ENCODE assay signal across 11 cellular contexts in genomic region chr11:86246293-86246675, GRCh38. TPM values are rescaled to one million over a fixed set of nuclear protein-coding genes. Genes with fewer than 3 reads are reported as not detected.
DNase-seq lines count a peak whose midpoint lies in the region; ATAC-seq, FAIRE-seq and TF ChIP-seq lines count a peak whose summit lies in the region.
"Had no signal": no experiment of that assay in that cellular context is flagged by ENCODE, and none has a peak within 500 bp of the region (broad histone marks: within the 10 kb centered on the region; RNA-seq: fewer than 3 reads in every experiment).

No MANE protein-coding gene starts in this region.

- H3K36me3 ChIP-seq in CD8-positive, alpha-beta T cell (ENCODE audit: insufficient read depth, low read length) = no peaks in the 10 kb centered on the region
- H3K36me3 ChIP-seq in esophagus squamous epithelium = no peaks in the 10 kb centered on the region
- no peaks in the 10 kb centered on the region for H3K36me3 ChIP-seq in pancreas
- H3K36me3 ChIP-seq in neuronal stem cell (replicated peaks in 1 of 2; ENCODE audit: control insufficient read depth in 2 of 2, insufficient read depth in 2 of 2, low read length in 2 of 2) = peaks cover 0 to 12% of the 10 kb centered on the region in 2 donors

- H2BK12ac ChIP-seq in neuronal stem cell (ENCODE audit: low read length) = no peak overlapping the region

- H2BK5ac ChIP-seq in neuronal stem cell (ENCODE audit: low read length) = no peak overlapping the region

- POLR2A ChIA-PET in CD8-positive, alpha-beta T cell (lab: Charles Lee) = interaction anchor here (1.1 kb wide), 1 partner anchor 598 kb away, joined by 3 read pairs; the partner anchor contains the start of gene TMEM126A

- no peaks in the 10 kb centered on the region for H3K79me1 ChIP-seq in neuronal stem cell (ENCODE audit: low read depth, low read length)

- no peak overlapping the region for H3K27ac ChIP-seq in CD8-positive, alpha-beta T cell (ENCODE audit: low read depth, low read length)
- H3K27ac ChIP-seq in esophagus squamous epithelium (peak overlapping the region in 1 of 4 donors; percentile 100), pancreas (no peak overlapping the region), neuronal stem cell (replicated peaks; ENCODE audit: low read length) (no peak overlapping the region)

- no peak overlapping the region for H3K27ac Mint-ChIP-seq in CD8-positive, alpha-beta T cell
- H3K27ac Mint-ChIP-seq: activated CD8-positive, alpha-beta memory T cell treated with anti-CD3 and anti-CD28 coated beads, Interleukin-2, amount 10 ng/mL, durations not matched to agents 7 days and 5 days; progenitor cell of endocrine pancreas; stimulated activated naive CD8-positive, alpha-beta T cell treated with anti-CD3 and anti-CD28 coated beads, Interleukin-15, Interleukin-2, amounts not matched to agents 100 ng/mL and 50 ng/mL, for 24 hours had no signal

- H3K23ac ChIP-seq in neuronal stem cell (ENCODE audit: low read depth, low read length, poor library complexity) = no peak overlapping the region

- ATAC-seq in CD8-positive, alpha-beta T cell = no peak
- no peak for ATAC-seq in pancreas
- no peak for ATAC-seq in GM18868 (IDR thresholded peaks at IDR 0.05; ENCODE audit: unreplicated experiment)
- ATAC-seq: activated CD8-positive, alpha-beta memory T cell treated with anti-CD3 and anti-CD28 coated beads, Interleukin-2, amount 10 ng/mL, durations not matched to agents 7 days and 5 days had no signal

- H3K4ac ChIP-seq in neuronal stem cell (ENCODE audit: low read length) = no peak overlapping the region

- no peak overlapping the region for H2AFZ ChIP-seq in neuronal stem cell (ENCODE audit: low read length)

- intact Hi-C loops in CD8-positive, alpha-beta T cell (cut with DNase I, micrococcal nuclease) = loop anchor here (5.0 to 10.0 kb wide), 2 partner anchors 789 to 791 kb away; partner anchors contain the start of gene TMEM135 (in 2 of the 2)
- intact Hi-C loops in esophagus squamous epithelium (cut with DNase I) (no loop called here), pancreas (cut with DNase I) (no loop called here)

- peaks cover 8% of the 10 kb centered on the region for H3K36me3 Mint-ChIP-seq in CD8-positive, alpha-beta T cell

- H3K4me3 ChIP-seq in CD8-positive, alpha-beta T cell (ENCODE audit: low read depth, low read length) = peak overlapping the region; percentile 100
- H3K4me3 ChIP-seq in NB4 (ENCODE audit: low read depth, low read length) (peak overlapping the region; percentile 95), esophagus squamous epithelium (peak overlapping the region; percentile 73 to 98 (median 88)), pancreas (peak overlapping the region in 3 of 4 donors; percentile 59 to 86 (median 80)), neuronal stem cell (ENCODE audit: low read length in 2 of 2) (peak overlapping the region in 1 of 2 donors; percentile 76)

- no peak overlapping the region for H4K8ac ChIP-seq in neuronal stem cell (ENCODE audit: low read depth, low read length)

- H3K9me3 ChIP-seq in CD8-positive, alpha-beta T cell (ENCODE audit: low read length) = no peaks in the 10 kb centered on the region
- H3K9me3 ChIP-seq in esophagus squamous epithelium (no peaks in the 10 kb centered on the region), pancreas (no peaks in the 10 kb centered on the region), neuronal stem cell (replicated peaks in 1 of 2; ENCODE audit: control insufficient read depth in 2 of 2, insufficient read depth in 1 of 2, low read depth in 1 of 2, low read length in 2 of 2) (no peaks in the 10 kb centered on the region)

- no peak for DNase-seq in CD8-positive, alpha-beta T cell
- DNase-seq in NB4 (ENCODE audit: low read depth) (no peak), esophagus squamous epithelium (lab: John Stamatoyannopoulos, UW) (no peak), pancreas (no peak), NCI-H510A (lab: John Stamatoyannopoulos, UW) (no peak), hypothalamus (lab: John Stamatoyannopoulos, UW) (no peak), neuronal stem cell (ENCODE audit: low spot score) (no peak)

- no peak for TF ChIP-seq CTCF in CD8-positive, alpha-beta T cell (IDR thresholded peaks at IDR 0.05)
- no peak for TF ChIP-seq CTCF in NB4 (IDR thresholded peaks at IDR 0.05; ENCODE audit: low read depth, low read length)
- TF ChIP-seq CTCF in esophagus squamous epithelium (IDR thresholded peaks at IDR 0.05) = no peak
- TF ChIP-seq CTCF in pancreas (IDR thresholded peaks at IDR 0.05) = no peak

- H4K91ac ChIP-seq in neuronal stem cell (ENCODE audit: low read depth, low read length, poor library complexity) = no peak overlapping the region

- no peak overlapping the region for H2BK120ac ChIP-seq in neuronal stem cell (ENCODE audit: low read depth, low read length)

- no peaks in the 10 kb centered on the region for H3K27me3 ChIP-seq in CD8-positive, alpha-beta T cell (ENCODE audit: insufficient read depth, low read length)
- H3K27me3 ChIP-seq in esophagus squamous epithelium = no peaks in the 10 kb centered on the region
- H3K27me3 ChIP-seq in pancreas = no peaks in the 10 kb centered on the region
- H3K27me3 ChIP-seq in neuronal stem cell (ENCODE audit: control insufficient read depth in 3 of 3, insufficient read depth in 3 of 3, low read depth in 1 of 3, low read length in 3 of 3) = peaks cover 0 to 1% (median 0%) of the 10 kb centered on the region in 3 experiments

- TF ChIP-seq POLR2A in NB4 (IDR thresholded peaks at IDR 0.05; ENCODE audit: extremely low read depth, insufficient read length) (no peak), esophagus squamous epithelium (IDR thresholded peaks at IDR 0.05) (no peak)

- no peak overlapping the region for H3K18ac ChIP-seq in neuronal stem cell (ENCODE audit: low read length)

- no peaks in the 10 kb centered on the region for H3K27me3 Mint-ChIP-seq in CD8-positive, alpha-beta T cell (ENCODE audit: low read depth)
- H3K27me3 Mint-ChIP-seq: activated CD8-positive, alpha-beta memory T cell treated with anti-CD3 and anti-CD28 coated beads, Interleukin-2, amount 10 ng/mL, durations not matched to agents 7 days and 5 days; progenitor cell of endocrine pancreas; stimulated activated naive CD8-positive, alpha-beta T cell treated with anti-CD3 and anti-CD28 coated beads, Interleukin-15, Interleukin-2, amounts not matched to agents 100 ng/mL and 50 ng/mL, for 24 hours had no signal

- H2AK5ac ChIP-seq in neuronal stem cell (ENCODE audit: low read depth, low read length) = no peak overlapping the region

- 40 to 44% methylated on average over 5 of the region's 5 CpGs for WGBS in esophagus squamous epithelium, 2 donors
- 59 to 67% methylated on average over 5 of the region's 5 CpGs for WGBS in pancreas, 2 donors
- WGBS in neuronal stem cell (ENCODE audit: extremely low coverage in 2 of 2, insufficient read length in 2 of 2, insufficient replicate concordance in 1 of 2), 2 donors = no CpG with 5 or more reads among the region's 5 CpGs

- no peaks in the 10 kb centered on the region for H3K9me3 Mint-ChIP-seq in CD8-positive, alpha-beta T cell
- H3K9me3 Mint-ChIP-seq: stimulated activated naive CD8-positive, alpha-beta T cell treated with anti-CD3 and anti-CD28 coated beads, Interleukin-15, Interleukin-2, amounts not matched to agents 100 ng/mL and 50 ng/mL, for 24 hours had no signal

- peaks cover 29% of the 10 kb centered on the region for H3K4me1 ChIP-seq in CD8-positive, alpha-beta T cell (ENCODE audit: insufficient read depth, low read length)
- H3K4me1 ChIP-seq in esophagus squamous epithelium (peaks cover 4 to 57% (median 34%) of the 10 kb centered on the region in 3 donors), pancreas (peaks cover 0 to 29% (median 12%) of the 10 kb centered on the region in 3 donors), neuronal stem cell (ENCODE audit: control insufficient read depth in 2 of 2, insufficient read depth in 1 of 2, low read depth in 1 of 2, low read length in 2 of 2) (peaks cover 1 to 7% of the 10 kb centered on the region in 2 donors)

- H3K9ac ChIP-seq in neuronal stem cell (ENCODE audit: low read depth, low read length, poor library complexity) = no peak overlapping the region

- CTCF ChIA-PET in CD8-positive, alpha-beta T cell (lab: Charles Lee) = interaction anchor here (2.2 kb wide), 1 partner anchor 391 kb away, joined by 7 read pairs; the partner anchor contains the start of gene CCDC83

- H3K14ac ChIP-seq in neuronal stem cell (ENCODE audit: low read length) = no peak overlapping the region

- H3K4me1 Mint-ChIP-seq in CD8-positive, alpha-beta T cell (ENCODE audit: low read depth) = peaks cover 36% of the 10 kb centered on the region

- no peak overlapping the region for H3K4me3 Mint-ChIP-seq in CD8-positive, alpha-beta T cell
- H3K4me3 Mint-ChIP-seq: stimulated activated naive CD8-positive, alpha-beta T cell treated with anti-CD3 and anti-CD28 coated beads, Interleukin-15, Interleukin-2, amounts not matched to agents 100 ng/mL and 50 ng/mL, for 24 hours had no signal

- no peak for FAIRE-seq in pancreas (lab: Jason Lieb, UNC)

- H3K4me2 ChIP-seq in neuronal stem cell (ENCODE audit: insufficient read depth, low read length, poor library complexity, severe bottlenecking) = no peak overlapping the region

- H2BK15ac ChIP-seq in neuronal stem cell (ENCODE audit: low read length) = no peak overlapping the region

RNA-seq across cellular contexts. Expression of gene EED, which starts 1.7 kb away (rescaled TPM):
- 10 to 100 TPM; 23.5 to 24.7 TPM for total RNA-seq in CD8-positive, alpha-beta T cell
- total RNA-seq in esophagus squamous epithelium = 10 to 100 TPM; 14.4 to 26.3 (median 18.5) TPM
- 10 to 100 TPM in 1 of 6 donors, 1 to 10 TPM in 5; 5.1 to 12.0 (median 8.3) TPM for total RNA-seq in pancreas
- 10 to 100 TPM; 11.5 to 14.0 TPM for polyA plus RNA-seq in pancreas
- polyA plus RNA-seq in neuronal stem cell (2013, experiment 1 of 2) = 27.9 TPM
- polyA plus RNA-seq in neuronal stem cell (2013, experiment 2 of 2) = 28.0 TPM

RNA-seq across cellular contexts. Expression of gene HIKESHI, which starts 55.8 kb away (rescaled TPM):
- 1 to 10 TPM; 4.9 to 6.9 TPM for total RNA-seq in CD8-positive, alpha-beta T cell
- total RNA-seq in esophagus squamous epithelium (10 to 100 TPM; 22.4 to 35.7 (median 33.9) TPM), pancreas (10 to 100 TPM in 4 of 6 donors, 1 to 10 TPM in 2; 7.8 to 14.4 (median 10.5) TPM)
- 10 to 100 TPM; 13.2 to 22.5 TPM for polyA plus RNA-seq in pancreas
- 92.9 TPM for polyA plus RNA-seq in neuronal stem cell (2013, experiment 1 of 2)
- polyA plus RNA-seq in neuronal stem cell (2013, experiment 2 of 2) = 91.9 TPM

Comparison
In these comparisons a context has a peak if more than half of its experiments do, and no peak if none do; other contexts are left out.
1. intact Hi-C loops: an anchor here in CD8-positive, alpha-beta T cell (5.0 to 10.0 kb wide); none called in esophagus squamous epithelium and pancreas.